27 cellular contexts compared by ENCODE assay signal in genomic region chr12:52615912-52616311, GRCh38. TPM values are rescaled to one million over a fixed set of nuclear protein-coding genes. Genes with fewer than 3 reads are reported as not detected.
DNase-seq lines count a peak whose midpoint lies in the region; ATAC-seq and TF ChIP-seq lines count a peak whose summit lies in the region.
"Had no signal": no experiment of that assay in that cellular context is flagged by ENCODE, and none has a peak within 500 bp of the region (broad histone marks: within the 10 kb centered on the region; RNA-seq: fewer than 3 reads in every experiment).

No MANE protein-coding gene starts in this region.

- H3K36me3 Mint-ChIP-seq in natural killer cell, result no peaks in the 10 kb centered on the region
- no peaks in the 10 kb centered on the region for H3K36me3 Mint-ChIP-seq in natural killer cell treated with Interleukin-12 subunit alpha and Interleukin-12 subunit beta and Interleukin-15 and Interleukin-18, amount 100 ng/mL, for 72 hours
- no peaks in the 10 kb centered on the region for H3K36me3 Mint-ChIP-seq in activated CD8-positive, alpha-beta T cell treated with anti-CD3 and anti-CD28 coated beads for 36 hours (ENCODE audit: low read depth)
- H3K36me3 Mint-ChIP-seq: activated CD8-positive, alpha-beta memory T cell treated with anti-CD3 and anti-CD28 coated beads, Interleukin-2, amount 10 ng/mL, durations not matched to agents 7 days and 5 days; CD14-positive monocyte; memory B cell; stimulated activated memory B cell treated with anti-CD40 and anti-IgM and Interleukin-4, amounts not matched to agents 10 μg/mL and 1 μg/mL and 100 μg/mL, for 72 hours had no signal

- no peak for ATAC-seq in natural killer cell
- ATAC-seq in natural killer cell treated with Interleukin-12 subunit alpha and Interleukin-12 subunit beta and Interleukin-15 and Interleukin-18, amount 100 ng/mL, for 72 hours, result no peak
- ATAC-seq in activated CD8-positive, alpha-beta T cell treated with anti-CD3 and anti-CD28 coated beads for 36 hours, result no peak
- ATAC-seq: activated CD8-positive, alpha-beta memory T cell treated with anti-CD3 and anti-CD28 coated beads, Interleukin-2, amount 10 ng/mL, durations not matched to agents 7 days and 5 days; HCT116; stimulated activated memory B cell treated with anti-CD40 and anti-IgM and Interleukin-4, amounts not matched to agents 10 μg/mL and 1 μg/mL and 100 μg/mL, for 72 hours had no signal

- no peak overlapping the region for H3K4me3 Mint-ChIP-seq in natural killer cell
- no peak overlapping the region for H3K4me3 Mint-ChIP-seq in natural killer cell treated with Interleukin-12 subunit alpha and Interleukin-12 subunit beta and Interleukin-15 and Interleukin-18, amount 100 ng/mL, for 72 hours
- H3K4me3 Mint-ChIP-seq in activated CD8-positive, alpha-beta T cell treated with anti-CD3 and anti-CD28 coated beads for 36 hours, result no peak overlapping the region
- H3K4me3 Mint-ChIP-seq: activated CD8-positive, alpha-beta memory T cell treated with anti-CD3 and anti-CD28 coated beads, Interleukin-2, amount 10 ng/mL, durations not matched to agents 7 days and 5 days; dendritic cell treated with granulocyte-macrophage colony-stimulating factor and Interleukin-4, amounts not matched to agents 40 ng/mL and 50 ng/mL, for 4 days; memory B cell; stimulated activated memory B cell treated with anti-CD40 and anti-IgM and Interleukin-4, amounts not matched to agents 10 μg/mL and 1 μg/mL and 100 μg/mL, for 72 hours had no signal

- H3K4me1 Mint-ChIP-seq in natural killer cell, result peaks cover 49 to 52% of the 10 kb centered on the region in 2 donors
- H3K4me1 Mint-ChIP-seq in natural killer cell treated with Interleukin-12 subunit alpha and Interleukin-12 subunit beta and Interleukin-15 and Interleukin-18, amount 100 ng/mL, for 72 hours (ENCODE audit: low read depth in 2 of 2), result peaks cover 13 to 35% of the 10 kb centered on the region in 2 donors
- H3K4me1 Mint-ChIP-seq in activated CD8-positive, alpha-beta T cell treated with anti-CD3 and anti-CD28 coated beads for 36 hours (ENCODE audit: low read depth), result peaks cover 67% of the 10 kb centered on the region
- H3K4me1 Mint-ChIP-seq: memory B cell; stimulated activated memory B cell treated with anti-CD40 and anti-IgM and Interleukin-4, amounts not matched to agents 10 μg/mL and 1 μg/mL and 100 μg/mL, for 72 hours had no signal

- peak overlapping the region; percentile 1 for H3K27ac ChIP-seq in effector memory CD4-positive, alpha-beta T cell (ENCODE audit: insufficient read depth, low read length, poor library complexity, severe bottlenecking)
- H3K27ac ChIP-seq: tibial artery had no signal

- no peak for TF ChIP-seq CTCF in natural killer cell (IDR thresholded peaks at IDR 0.05)
- no peak for TF ChIP-seq CTCF in activated CD8-positive, alpha-beta T cell treated with anti-CD3 and anti-CD28 coated beads for 36 hours (IDR thresholded peaks at IDR 0.05)

- H3K4me3 ChIP-seq in effector memory CD4-positive, alpha-beta T cell (ENCODE audit: insufficient read depth, low read depth, low read length, poor library complexity, severe bottlenecking), result no peak overlapping the region
- H3K4me3 ChIP-seq: skin epidermis, tibial artery had no signal

- H3K27me3 ChIP-seq in effector memory CD4-positive, alpha-beta T cell (replicated peaks; ENCODE audit: control insufficient read depth, insufficient read depth, low read length, poor library complexity, severe bottlenecking), result no peaks in the 10 kb centered on the region

- no peaks in the 10 kb centered on the region for H3K36me3 ChIP-seq in effector memory CD4-positive, alpha-beta T cell (ENCODE audit: control insufficient read depth, insufficient read depth, low read length)
- H3K36me3 ChIP-seq: tibial artery had no signal

- CTCF ChIA-PET in activated CD8-positive, alpha-beta T cell treated with anti-CD3 and anti-CD28 coated beads for 36 hours (lab: Charles Lee), result interaction anchor here (1.4 kb wide), 1 partner anchor 264 kb away, joined by 3 read pairs; no protein-coding TSS in a partner anchor

- peaks cover 0 to 12% of the 10 kb centered on the region in 2 donors for H3K27me3 Mint-ChIP-seq in natural killer cell (ENCODE audit: low read depth in 2 of 2)
- peaks cover 4% of the 10 kb centered on the region in 2 donors for H3K27me3 Mint-ChIP-seq in natural killer cell treated with Interleukin-12 subunit alpha and Interleukin-12 subunit beta and Interleukin-15 and Interleukin-18, amount 100 ng/mL, for 72 hours
- no peaks in the 10 kb centered on the region for H3K27me3 Mint-ChIP-seq in activated CD8-positive, alpha-beta T cell treated with anti-CD3 and anti-CD28 coated beads for 36 hours

- H3K27ac Mint-ChIP-seq in natural killer cell, result peak overlapping the region; percentile 42 to 45
- peak overlapping the region in 1 of 2 donors; percentile 51 for H3K27ac Mint-ChIP-seq in natural killer cell treated with Interleukin-12 subunit alpha and Interleukin-12 subunit beta and Interleukin-15 and Interleukin-18, amount 100 ng/mL, for 72 hours
- peak overlapping the region; percentile 83 for H3K27ac Mint-ChIP-seq in activated CD8-positive, alpha-beta T cell treated with anti-CD3 and anti-CD28 coated beads for 36 hours
- H3K27ac Mint-ChIP-seq: activated CD8-positive, alpha-beta memory T cell treated with anti-CD3 and anti-CD28 coated beads, Interleukin-2, amount 10 ng/mL, durations not matched to agents 7 days and 5 days; dendritic cell treated with granulocyte-macrophage colony-stimulating factor and Interleukin-4, amounts not matched to agents 40 ng/mL and 50 ng/mL, for 4 days; memory B cell; stimulated activated memory B cell treated with anti-CD40 and anti-IgM and Interleukin-4, amounts not matched to agents 10 μg/mL and 1 μg/mL and 100 μg/mL, for 72 hours had no signal

- POLR2A ChIA-PET in activated CD8-positive, alpha-beta T cell treated with anti-CD3 and anti-CD28 coated beads for 36 hours (lab: Charles Lee), result no interaction called here

- no peaks in the 10 kb centered on the region for H3K9me3 ChIP-seq in effector memory CD4-positive, alpha-beta T cell (ENCODE audit: control insufficient read depth, low read length)
- H3K9me3 ChIP-seq: tibial artery had no signal

- no peak for DNase-seq in natural killer cell
- no peak for DNase-seq in natural killer cell treated with Interleukin-12 subunit alpha and Interleukin-12 subunit beta and Interleukin-15 and Interleukin-18, amount 100 ng/mL, for 72 hours (ENCODE audit: low spot score)
- no peak for DNase-seq in activated CD8-positive, alpha-beta T cell treated with anti-CD3 and anti-CD28 coated beads for 36 hours
- DNase-seq in effector memory CD4-positive, alpha-beta T cell, result no peak
- no peak for DNase-seq in HuH-7.5 (ENCODE audit: low spot score)
- no peak for DNase-seq in NCI-H146 (lab: John Stamatoyannopoulos, UW)
- no peak for DNase-seq in stimulated activated CD4-positive, alpha-beta T cell treated with anti-CD3 and anti-CD28 coated beads, Interleukin-4, amount 100 ng/mL, for 4 hours
- DNase-seq: activated CD8-positive, alpha-beta memory T cell treated with anti-CD3 and anti-CD28 coated beads, Interleukin-2, amount 10 ng/mL, durations not matched to agents 7 days and 5 days; aorta; DMS153; Karpas-422; kidney glomerular epithelial cell; NCI-H1694 treated with DMSO at 0.1 percent for 48 hours; NCI-H2171; NCI-H524 treated with DMSO at 0.1 percent for 48 hours; occipital lobe; SHP77; tibial artery had no signal

- peaks cover 16% of the 10 kb centered on the region for H3K4me1 ChIP-seq in effector memory CD4-positive, alpha-beta T cell (ENCODE audit: control insufficient read depth, insufficient read depth, low read length, poor library complexity, severe bottlenecking)
- H3K4me1 ChIP-seq: tibial artery had no signal

- intact Hi-C loops in natural killer cell (cut with micrococcal nuclease), result no loop called here
- intact Hi-C loops in activated CD8-positive, alpha-beta T cell treated with anti-CD3 and anti-CD28 coated beads for 36 hours (cut with micrococcal nuclease), result no loop called here

- no peaks in the 10 kb centered on the region for H3K9me3 Mint-ChIP-seq in natural killer cell
- no peaks in the 10 kb centered on the region for H3K9me3 Mint-ChIP-seq in natural killer cell treated with Interleukin-12 subunit alpha and Interleukin-12 subunit beta and Interleukin-15 and Interleukin-18, amount 100 ng/mL, for 72 hours
- no peaks in the 10 kb centered on the region for H3K9me3 Mint-ChIP-seq in activated CD8-positive, alpha-beta T cell treated with anti-CD3 and anti-CD28 coated beads for 36 hours
- H3K9me3 Mint-ChIP-seq: dendritic cell treated with granulocyte-macrophage colony-stimulating factor and Interleukin-4, amounts not matched to agents 40 ng/mL and 50 ng/mL, for 4 days; memory B cell; stimulated activated memory B cell treated with anti-CD40 and anti-IgM and Interleukin-4, amounts not matched to agents 10 μg/mL and 1 μg/mL and 100 μg/mL, for 72 hours had no signal

RNA-seq across cellular contexts. Expression of gene KRT73, which starts 2.4 kb away (rescaled TPM):
- 10 to 100 TPM; 12.4 to 92.9 (median 23.3) TPM for total RNA-seq in natural killer cell
- total RNA-seq in natural killer cell treated with Interleukin-12 subunit alpha and Interleukin-12 subunit beta and Interleukin-15 and Interleukin-18, amount 100 ng/mL, for 72 hours, result under 1 TPM in 1 of 2 donors, not detected in 1; 0.52 TPM
- total RNA-seq in activated CD8-positive, alpha-beta T cell treated with anti-CD3 and anti-CD28 coated beads for 36 hours, result under 1 TPM in 1 of 2 experiments, not detected in 1; 0.20 TPM
- total RNA-seq: activated CD8-positive, alpha-beta memory T cell treated with anti-CD3 and anti-CD28 coated beads, Interleukin-2, amount 10 ng/mL, durations not matched to agents 7 days and 5 days; aorta; cardiac septum; endothelial cell of umbilical vein; G401; occipital lobe had no signal

RNA-seq across cellular contexts. Expression of gene KRT72, which starts 14.6 kb away (rescaled TPM):
- 100 to 1,000 TPM in 1 of 3 donors, 10 to 100 TPM in 2; 21.9 to 136 (median 38.0) TPM for total RNA-seq in natural killer cell
- total RNA-seq in natural killer cell treated with Interleukin-12 subunit alpha and Interleukin-12 subunit beta and Interleukin-15 and Interleukin-18, amount 100 ng/mL, for 72 hours, result under 1 TPM in 1 of 2 donors, not detected in 1; 0.43 TPM
- total RNA-seq in activated CD8-positive, alpha-beta T cell treated with anti-CD3 and anti-CD28 coated beads for 36 hours, result under 1 TPM; 0.16 to 0.32 TPM
- total RNA-seq: aorta, cardiac septum, endothelial cell of umbilical vein, G401, occipital lobe had no signal

RNA-seq across cellular contexts. Expression of gene KRT2, which starts 36.1 kb away (rescaled TPM):
- 1 to 10 TPM in 1 of 3 donors, under 1 TPM in 2; 0.63 to 1.4 (median 0.66) TPM for total RNA-seq in natural killer cell
- total RNA-seq in natural killer cell treated with Interleukin-12 subunit alpha and Interleukin-12 subunit beta and Interleukin-15 and Interleukin-18, amount 100 ng/mL, for 72 hours, result not detected
- total RNA-seq in activated CD8-positive, alpha-beta T cell treated with anti-CD3 and anti-CD28 coated beads for 36 hours, result not detected
- total RNA-seq: activated CD8-positive, alpha-beta memory T cell treated with anti-CD3 and anti-CD28 coated beads, Interleukin-2, amount 10 ng/mL, durations not matched to agents 7 days and 5 days; aorta; cardiac septum; endothelial cell of umbilical vein; G401; occipital lobe had no signal

RNA-seq across cellular contexts. Expression of gene KRT74, which starts 42.3 kb away (rescaled TPM):
- 1 to 10 TPM in 1 of 3 donors, under 1 TPM in 2; 0.38 to 1.2 (median 0.38) TPM for total RNA-seq in natural killer cell
- total RNA-seq in natural killer cell treated with Interleukin-12 subunit alpha and Interleukin-12 subunit beta and Interleukin-15 and Interleukin-18, amount 100 ng/mL, for 72 hours, result not detected
- not detected for total RNA-seq in activated CD8-positive, alpha-beta T cell treated with anti-CD3 and anti-CD28 coated beads for 36 hours
- total RNA-seq: activated CD8-positive, alpha-beta memory T cell treated with anti-CD3 and anti-CD28 coated beads, Interleukin-2, amount 10 ng/mL, durations not matched to agents 7 days and 5 days; aorta; cardiac septum; endothelial cell of umbilical vein; G401; occipital lobe had no signal

Comparison
In these comparisons a context has a peak if more than half of its experiments do, and no peak if none do; other contexts are left out.
1. RNA of gene KRT73, which starts 2.4 kb away (total RNA-seq): 12.4 to 92.9 TPM in natural killer cell; 0.52 TPM in natural killer cell treated with Interleukin-12 subunit alpha and Interleukin-12 subunit beta and Interleukin-15 and Interleukin-18, amount 100 ng/mL, for 72 hours and 0.20 TPM in activated CD8-positive, alpha-beta T cell treated with anti-CD3 and anti-CD28 coated beads for 36 hours; every median in the first group is over 4 times any median in the second.
2. RNA of gene KRT72, which starts 14.6 kb away (total RNA-seq): 21.9 to 136 TPM in natural killer cell; 0.43 TPM in natural killer cell treated with Interleukin-12 subunit alpha and Interleukin-12 subunit beta and Interleukin-15 and Interleukin-18, amount 100 ng/mL, for 72 hours and 0.16 to 0.32 TPM in activated CD8-positive, alpha-beta T cell treated with anti-CD3 and anti-CD28 coated beads for 36 hours; every median in the first group is over 10 times any median in the second.